ENCODE assay signal across 1 cellular context in genomic region chr2:190354003-190354690, GRCh38.
TF ChIP-seq lines count a peak whose summit lies in the region.

No MANE protein-coding gene starts in this region.

TF ChIP-seq in K562, 482 proteins besides CTCF, POLR2A, EP300 and RAD21 (continues in another document):
- TF ChIP-seq ZNF311 (CRISPR knock-in tag; IDR thresholded peaks at IDR 0.05) (no peak), ZNF512 (tag; IDR thresholded peaks at IDR 0.05) (no peak), CREM (IDR thresholded peaks at IDR 0.05; ENCODE audit: low read depth) (peak; percentile 72), RREB1 (CRISPR knock-in tag; IDR thresholded peaks at IDR 0.05) (no peak), FOXK1 (CRISPR knock-in tag; IDR thresholded peaks at IDR 0.05; ENCODE audit: borderline replicate concordance) (no peak), TFAP4 (CRISPR knock-in tag; IDR thresholded peaks at IDR 0.05; ENCODE audit: borderline replicate concordance) (no peak), RBM15 (IDR thresholded peaks at IDR 0.05; ENCODE audit: insufficient read depth, low read length) (no peak), ZNF431 (CRISPR knock-in tag; IDR thresholded peaks at IDR 0.05) (no peak), RAD51 (IDR thresholded peaks at IDR 0.05; ENCODE audit: borderline replicate concordance, low read depth) (no peak), ZNF639 (CRISPR knock-in tag; conservative IDR thresholded peaks at IDR 0.05 in 1 of 2, IDR thresholded peaks at IDR 0.05 in 1 of 2) (no peak), MAFF (IDR thresholded peaks at IDR 0.05; ENCODE audit: low read length) (no peak), NFRKB (IDR thresholded peaks at IDR 0.05; ENCODE audit: low read depth) (0 out of 2 replicates have a peak, but pooled peaks have one; percentile 36), PHF8 (IDR thresholded peaks at IDR 0.05; ENCODE audit: borderline replicate concordance, low read length) (no peak), ZNF407 (IDR thresholded peaks at IDR 0.05; ENCODE audit: low read depth) (no peak), BRD9 (IDR thresholded peaks at IDR 0.05; ENCODE audit: low read depth, partially characterized antibody) (no peak), SMARCC2 (IDR thresholded peaks at IDR 0.05; ENCODE audit: low read depth) (no peak), TCF3 (CRISPR knock-in tag; IDR thresholded peaks at IDR 0.05) (0 out of 2 replicates have a peak, but pooled peaks have one; percentile 21), MCM5 (IDR thresholded peaks at IDR 0.05; ENCODE audit: low read depth) (no peak), ZNF347 (CRISPR knock-in tag; IDR thresholded peaks at IDR 0.05; ENCODE audit: low read depth) (no peak), GABPA (tag; conservative IDR thresholded peaks at IDR 0.05; ENCODE audit: low read depth) (no peak), ZNF316 (IDR thresholded peaks at IDR 0.05) (no peak), HMGN3 (IDR thresholded peaks at IDR 0.05; ENCODE audit: borderline replicate concordance, extremely low read depth, insufficient read length, low read depth, low read length) (no peak), SETDB1 (IDR thresholded peaks at IDR 0.05; ENCODE audit: low read length) (no peak), ZKSCAN8 (CRISPR knock-in tag; IDR thresholded peaks at IDR 0.05) (no peak), ZBTB2 (IDR thresholded peaks at IDR 0.05) (0 out of 2 replicates have a peak, but pooled peaks have one; percentile 35), JUND (IDR thresholded peaks at IDR 0.05; ENCODE audit: borderline replicate concordance, low read depth, low read length) (peak; percentile 82), JUND (tag; IDR thresholded peaks at IDR 0.05; ENCODE audit: borderline replicate concordance, low read depth, low read length) (peak; percentile 71; the same call in 1 of the 3 replicates), PHB (CRISPR knock-in tag; IDR thresholded peaks at IDR 0.05) (no peak), SIN3A (IDR thresholded peaks at IDR 0.05; ENCODE audit: borderline replicate concordance in 2 of 2, control insufficient read depth in 1 of 2, low read depth in 2 of 2, low read length in 2 of 2) (no peak), GTF2B (IDR thresholded peaks at IDR 0.05; ENCODE audit: extremely low read depth, insufficient read length) (no peak), MTA2 (IDR thresholded peaks at IDR 0.05; ENCODE audit: low read depth) (no peak), ZNF398 (CRISPR knock-in tag; IDR thresholded peaks at IDR 0.05) (no peak), KLF16 (IDR thresholded peaks at IDR 0.05) (no peak), SNIP1 (IDR thresholded peaks at IDR 0.05; ENCODE audit: low read depth) (no peak), ETS1 (conservative IDR thresholded peaks at IDR 0.05; ENCODE audit: control insufficient read depth, low read depth, low read length) (no peak)
